Comparison of ENCODE assay signal across 12 cellular contexts in genomic region chr2:43082878-43083261, GRCh38.
DNase-seq lines count a peak whose midpoint lies in the region; ATAC-seq and TF ChIP-seq lines count a peak whose summit lies in the region.
"Had no signal": no experiment of that assay in that cellular context is flagged by ENCODE, and none has a peak within 500 bp of the region (broad histone marks: within the 10 kb centered on the region; RNA-seq: fewer than 3 reads in every experiment).

No MANE protein-coding gene starts in this region.

- TF ChIP-seq POLR2A in ovary (IDR thresholded peaks at IDR 0.05) (no peak), uterus (IDR thresholded peaks at IDR 0.05) (no peak)

- H2AFZ ChIP-seq in fibroblast of lung (ENCODE audit: low read length): no peak overlapping the region

- no peak for ATAC-seq in GM21447 (IDR thresholded peaks at IDR 0.05; ENCODE audit: unreplicated experiment)

- no peaks in the 10 kb centered on the region for H4K20me1 ChIP-seq in fibroblast of lung (ENCODE audit: control insufficient read depth, extremely low read depth, insufficient read depth, low read length)

- 7 to 25% (median 14%) methylated on average over 2 of the region's 2 CpGs for WGBS in ovary, 3 donors

- H3K27ac ChIP-seq in fibroblast of lung (ENCODE audit: insufficient read depth, low read length): peak overlapping the region; percentile 92
- peak overlapping the region; percentile 83 to 91 for H3K27ac ChIP-seq in ovary
- H3K27ac ChIP-seq in uterus: peak overlapping the region; percentile 88 to 93
- H3K27ac ChIP-seq: KMS-11 had no signal

- no peak for TF ChIP-seq CTCF in fibroblast of lung (conservative IDR thresholded peaks at IDR 0.05 in 1 of 2, IDR thresholded peaks at IDR 0.05 in 1 of 2; ENCODE audit: low read depth in 1 of 2, low read length in 2 of 2)
- TF ChIP-seq CTCF in ovary (IDR thresholded peaks at IDR 0.05): no peak
- TF ChIP-seq CTCF in uterus (IDR thresholded peaks at IDR 0.05): no peak

- intact Hi-C loops in ovary (cut with DNase I): loop anchor here in 3 of 4 donors (10.0 kb wide), 4 partner anchors 58 to 142 kb away; partner anchors contain the start of gene ZFP36L2 (in 1 of the 3)
- intact Hi-C loops in uterus (cut with DNase I; ENCODE audit: low total_unique reads): no loop called here

- H3K4me1 ChIP-seq in fibroblast of lung (ENCODE audit: control insufficient read depth, extremely low read depth, insufficient read depth, low read length): peaks cover 60% of the 10 kb centered on the region
- peaks cover 31% of the 10 kb centered on the region for H3K4me1 ChIP-seq in ovary (ENCODE audit: insufficient read depth)
- H3K4me1 ChIP-seq in uterus: peaks cover 26 to 57% of the 10 kb centered on the region in 2 donors

- H3K9ac ChIP-seq in fibroblast of lung (ENCODE audit: insufficient read depth, low read length): peak overlapping the region; percentile 34
- H3K9ac ChIP-seq: KMS-11 had no signal

- TF ChIP-seq EP300 in ovary (IDR thresholded peaks at IDR 0.05): no peak

- no peaks in the 10 kb centered on the region for H3K27me3 ChIP-seq in fibroblast of lung (ENCODE audit: control insufficient read depth, insufficient read depth, low read length)
- H3K27me3 ChIP-seq in ovary: no peaks in the 10 kb centered on the region
- no peaks in the 10 kb centered on the region for H3K27me3 ChIP-seq in uterus

- no peaks in the 10 kb centered on the region for H3K79me2 ChIP-seq in fibroblast of lung (ENCODE audit: control insufficient read depth, insufficient read depth, low read length)

- no peaks in the 10 kb centered on the region for H3K9me3 ChIP-seq in fibroblast of lung (ENCODE audit: control insufficient read depth, insufficient read depth, low read depth, low read length)
- no peaks in the 10 kb centered on the region for H3K9me3 ChIP-seq in ovary
- H3K9me3 ChIP-seq in uterus: no peaks in the 10 kb centered on the region

- DNase-seq in activated effector memory CD4-positive, alpha-beta T cell treated with anti-CD3 and anti-CD28 coated beads, Interleukin-2, amount 50 U/mL, for 16 hours: peak; percentile 36
- DNase-seq in activated effector memory CD4-positive, alpha-beta T cell treated with Interleukin-2 at 50 U/mL for 16 hours: no peak
- DNase-seq in fibroblast of lung (ENCODE audit: low read depth in 2 of 2) (no peak), ovary (peak in 2 of 5 donors; percentile 66 to 71), uterus (no peak), inferior parietal cortex (ENCODE audit: extremely low spot score) (no peak)
- no peak for DNase-seq in activated CD8-positive, alpha-beta memory T cell treated with anti-CD3 and anti-CD28 coated beads, Interleukin-2, amount 50 U/mL, for 4 hours
- DNase-seq: 8988T, activated B cell treated with CpG ODN at 0.5 μM for 24 hours, RPMI8226 had no signal

- H3K36me3 ChIP-seq in fibroblast of lung (ENCODE audit: control insufficient read depth, insufficient read depth, low read length) (no peaks in the 10 kb centered on the region), ovary (no peaks in the 10 kb centered on the region), uterus (no peaks in the 10 kb centered on the region)

- H3K4me2 ChIP-seq in fibroblast of lung (ENCODE audit: extremely low read depth, insufficient read depth, low read length): no peak overlapping the region
- H3K4me2 ChIP-seq: KMS-11 had no signal

- no peak overlapping the region for H3K4me3 ChIP-seq in fibroblast of lung (replicated peaks in 1 of 4; ENCODE audit: control extremely low read depth in 1 of 4, insufficient read depth in 1 of 4, low read depth in 3 of 4, low read length in 4 of 4)
- H3K4me3 ChIP-seq in ovary: no peak overlapping the region
- H3K4me3 ChIP-seq in uterus: no peak overlapping the region
